Comparison of ENCODE assay signal across 25 cellular contexts in the genomic region with DNA sequence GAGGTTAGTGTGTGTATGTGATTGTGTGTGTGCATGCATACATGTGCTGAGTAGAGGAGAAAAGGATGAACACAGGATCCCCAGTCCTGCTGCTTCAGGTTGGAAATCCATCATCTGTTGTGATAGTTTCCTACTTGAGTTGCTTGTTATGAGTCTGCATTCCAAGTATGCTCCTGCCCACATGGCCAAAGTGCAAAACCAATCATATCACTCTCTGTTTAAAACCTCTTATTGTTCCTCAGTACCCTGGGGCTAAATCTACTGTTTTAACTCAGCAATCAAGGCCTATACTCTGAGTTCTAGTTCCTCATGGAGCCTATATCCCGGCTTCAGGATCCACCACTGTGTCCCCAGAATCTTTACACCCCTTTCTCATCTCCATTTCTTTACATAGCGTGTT.
"Had no signal": no experiment of that assay in that cellular context is flagged by ENCODE, and none has a peak within 500 bp of the region (broad histone marks: within the 10 kb centered on the region; RNA-seq: fewer than 3 reads in every experiment).

No MANE protein-coding gene starts in this region.

- H3K27ac ChIP-seq: VCaP had no signal

- H3K27me3 Mint-ChIP-seq: activated naive CD8-positive, alpha-beta T cell had no signal

- H3K27ac Mint-ChIP-seq: activated CD4-positive, alpha-beta memory T cell treated with anti-CD3 and anti-CD28 coated beads for 36 hours; activated CD4-positive, alpha-beta T cell treated with anti-CD3 and anti-CD28 coated beads, Interleukin-2, amount 10 ng/mL, durations not matched to agents 7 days and 5 days; activated naive CD4-positive, alpha-beta T cell treated with anti-CD3 and anti-CD28 coated beads for 36 hours; activated naive CD8-positive, alpha-beta T cell; T-helper 1 cell treated with Interleukin-12 subunit alpha and Interleukin-12 subunit beta and Interleukin-4 antibody, amounts not matched to agents 30 μg/mL and 1 μg/mL, for 36 hours had no signal

- DNase-seq: activated CD4-positive, alpha-beta memory T cell treated with anti-CD3 and anti-CD28 coated beads for 36 hours; activated CD4-positive, alpha-beta T cell treated with anti-CD3 and anti-CD28 coated beads, Interleukin-2, amount 10 ng/mL, durations not matched to agents 7 days and 5 days; activated CD4-positive, CD25-positive, alpha-beta regulatory T cell; activated CD8-positive, alpha-beta memory T cell treated with anti-CD3 and anti-CD28 coated beads for 24 hours; activated effector memory CD4-positive, alpha-beta T cell treated with anti-CD3 and anti-CD28 coated beads, Interleukin-2, amount 50 U/mL, for 16 hours; activated naive CD4-positive, alpha-beta T cell treated with anti-CD3 and anti-CD28 coated beads for 36 hours; activated T-cell treated with anti-CD3 and anti-CD28 coated beads, Interleukin-2, amount 50 U/mL, for 4 hours; caudate nucleus; Karpas-422; NCI-H1092; NCI-H1417; NCI-H1694; NCI-H2029; NCI-H345; NCI-H510A; NCI-H526 treated with DMSO at 0.1 percent for 48 hours; NK-92 treated with Interleukin-12 subunit alpha and Interleukin-12 subunit beta, amount 100 ng/mL, for 24 hours; OCI-M1; SHP77; T-helper 9 cell had no signal

- ATAC-seq: activated T-cell treated with anti-CD3 and anti-CD28 coated beads, Interleukin-2, amount 50 U/mL, for 4 hours; Panc1 had no signal

- FAIRE-seq: TTC549 had no signal

- H3K9me3 Mint-ChIP-seq: activated CD4-positive, alpha-beta memory T cell treated with anti-CD3 and anti-CD28 coated beads for 36 hours; activated naive CD4-positive, alpha-beta T cell treated with anti-CD3 and anti-CD28 coated beads for 36 hours had no signal

- H3K4me3 Mint-ChIP-seq: activated CD4-positive, alpha-beta memory T cell treated with anti-CD3 and anti-CD28 coated beads for 36 hours; activated CD4-positive, alpha-beta T cell treated with anti-CD3 and anti-CD28 coated beads, Interleukin-2, amount 10 ng/mL, durations not matched to agents 7 days and 5 days; activated naive CD4-positive, alpha-beta T cell treated with anti-CD3 and anti-CD28 coated beads for 36 hours; activated naive CD8-positive, alpha-beta T cell; activated T-cell treated with anti-CD3 and anti-CD28 coated beads, Interleukin-2, amount 50 U/mL, for 4 hours; T-helper 1 cell treated with Interleukin-12 subunit alpha and Interleukin-12 subunit beta and Interleukin-4 antibody, amounts not matched to agents 30 μg/mL and 1 μg/mL, for 36 hours had no signal
